1 cellular context compared by ENCODE assay signal in genomic region chr5:60333103-60333502, GRCh38.
TF ChIP-seq lines count a peak whose summit lies in the region.

No MANE protein-coding gene starts in this region.

TF ChIP-seq in SK-N-SH treated with all-trans-retinoic acid at 6 μM for 48 hours, 23 proteins besides CTCF, POLR2A, EP300 and RAD21 (continued from another document):
- TF ChIP-seq ZC3H10 (CRISPR knock-in tag; IDR thresholded peaks at IDR 0.05), result no peak
